1 cellular context compared by ENCODE assay signal in genomic region chr3:45123841-45124269, GRCh38.
TF ChIP-seq lines count a peak whose summit lies in the region.

No MANE protein-coding gene starts in this region.

TF ChIP-seq in H1, 55 proteins besides CTCF, POLR2A, EP300 and RAD21 (continued from another document):
- TF ChIP-seq, protein P1, sequence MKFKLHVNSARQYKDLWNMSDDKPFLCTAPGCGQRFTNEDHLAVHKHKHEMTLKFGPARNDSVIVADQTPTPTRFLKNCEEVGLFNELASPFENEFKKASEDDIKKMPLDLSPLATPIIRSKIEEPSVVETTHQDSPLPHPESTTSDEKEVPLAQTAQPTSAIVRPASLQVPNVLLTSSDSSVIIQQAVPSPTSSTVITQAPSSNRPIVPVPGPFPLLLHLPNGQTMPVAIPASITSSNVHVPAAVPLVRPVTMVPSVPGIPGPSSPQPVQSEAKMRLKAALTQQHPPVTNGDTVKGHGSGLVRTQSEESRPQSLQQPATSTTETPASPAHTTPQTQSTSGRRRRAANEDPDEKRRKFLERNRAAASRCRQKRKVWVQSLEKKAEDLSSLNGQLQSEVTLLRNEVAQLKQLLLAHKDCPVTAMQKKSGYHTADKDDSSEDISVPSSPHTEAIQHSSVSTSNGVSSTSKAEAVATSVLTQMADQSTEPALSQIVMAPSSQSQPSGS (IDR thresholded peaks at IDR 0.05; ENCODE audit: low read length), result no peak
